8 cellular contexts compared by ENCODE assay signal in genomic region chr4:140359571-140360427, GRCh38. TPM values are rescaled to one million over a fixed set of nuclear protein-coding genes. Genes with fewer than 3 reads are reported as not detected.
DNase-seq lines count a peak whose midpoint lies in the region; ATAC-seq, FAIRE-seq and TF ChIP-seq lines count a peak whose summit lies in the region.

No MANE protein-coding gene starts in this region.

- H3K27ac ChIP-seq in HCT116 (ENCODE audit: low read depth, low read length) = no peak overlapping the region
- H3K27ac ChIP-seq in pancreas = no peak overlapping the region
- H3K27ac ChIP-seq in upper lobe of left lung = no peak overlapping the region

- H3K9me3 ChIP-seq in HCT116 (ENCODE audit: control insufficient read depth in 1 of 2, insufficient read depth in 1 of 2, low read depth in 1 of 2, low read length in 2 of 2) (no peaks in the 10 kb centered on the region), MG63 (no peaks in the 10 kb centered on the region), pancreas (no peaks in the 10 kb centered on the region), upper lobe of left lung (no peaks in the 10 kb centered on the region)

- no peaks in the 10 kb centered on the region for H3K79me2 ChIP-seq in HCT116 (ENCODE audit: insufficient read depth, low read length)

- RAD21 ChIA-PET in HCT116 (lab: Charles Lee; ENCODE audit: low non-redundant PET in 1 of 2, low total read pairs in 2 of 2, uncharacterized antibody in 2 of 2, unreplicated experiment in 2 of 2) = interaction anchor here (0.8 to 1.0 kb wide), 4 partner anchors 30 to 491 kb away, joined by 3 to 6 read pairs (median 4); no protein-coding TSS in a partner anchor

- FAIRE-seq in frontal cortex (lab: Jason Lieb, UNC) (peak; percentile 94), pancreas (lab: Jason Lieb, UNC) (peak; percentile 26)

- peak; percentile 64 for TF ChIP-seq RAD21 in HCT116 (IDR thresholded peaks at IDR 0.05; ENCODE audit: low read depth)

- no peaks in the 10 kb centered on the region for H4K20me1 ChIP-seq in HCT116 (ENCODE audit: insufficient read depth)

- H3K9me2 ChIP-seq in HCT116 (ENCODE audit: insufficient read depth) = no peaks in the 10 kb centered on the region

- TF ChIP-seq EP300 in upper lobe of left lung (IDR thresholded peaks at IDR 0.05) = no peak

- H3K4me3 ChIP-seq in HCT116 (replicated peaks in 1 of 2; ENCODE audit: low read depth in 1 of 2, low read length in 2 of 2) = no peak overlapping the region
- no peak overlapping the region for H3K4me3 ChIP-seq in MG63
- no peak overlapping the region for H3K4me3 ChIP-seq in pancreas
- no peak overlapping the region for H3K4me3 ChIP-seq in upper lobe of left lung

- H2AFZ ChIP-seq in HCT116 (ENCODE audit: low read depth, low read length, poor library complexity, severe bottlenecking) = no peak overlapping the region

- H3K9ac ChIP-seq in HCT116 (ENCODE audit: low read length) = no peak overlapping the region

- TF ChIP-seq POLR2A in HCT116 (IDR thresholded peaks at IDR 0.05; ENCODE audit: borderline replicate concordance, extremely low read depth, insufficient read depth, insufficient read length) (no peak), upper lobe of left lung (IDR thresholded peaks at IDR 0.05) (no peak)

- no peaks in the 10 kb centered on the region for H3K36me3 ChIP-seq in HCT116 (ENCODE audit: control insufficient read depth in 1 of 2, insufficient read depth in 2 of 2, low read length in 2 of 2)
- H3K36me3 ChIP-seq in MG63 = no peaks in the 10 kb centered on the region
- no peaks in the 10 kb centered on the region for H3K36me3 ChIP-seq in pancreas
- H3K36me3 ChIP-seq in upper lobe of left lung = no peaks in the 10 kb centered on the region

- BruUV-seq in HCT116 (replicated peaks; lab: Mats Ljungman, UMichigan) = no TSS peak

- peak; percentile 99 for ATAC-seq in HCT116
- ATAC-seq in pancreas = peak; percentile 94 to 98 (median 96)
- ATAC-seq in upper lobe of left lung (ENCODE audit: low FRiP score in 2 of 2) = peak; percentile 78 to 92

- WGBS in pancreas, 2 donors = 30 to 38% methylated on average over 7 of the region's 7 CpGs
- 36 to 37% methylated on average over 7 of the region's 7 CpGs for WGBS in upper lobe of left lung, 2 donors

- intact Hi-C loops in HCT116 (cut with micrococcal nuclease) (loop anchor here (1.0 to 2.0 kb wide), 5 partner anchors 251 to 703 kb away; no protein-coding TSS in a partner anchor), pancreas (cut with DNase I) (loop anchor here in 1 of 3 donors (10.0 kb wide), 1 partner anchor 255 kb away; no protein-coding TSS in a partner anchor)

- H3K4me1 ChIP-seq in HCT116 (ENCODE audit: control insufficient read depth in 1 of 2, insufficient read depth in 2 of 2, low read length in 2 of 2) = no peaks in the 10 kb centered on the region
- peaks cover 0 to 3% (median 0%) of the 10 kb centered on the region in 3 donors for H3K4me1 ChIP-seq in pancreas
- H3K4me1 ChIP-seq in upper lobe of left lung = peaks cover 0 to 5% (median 2%) of the 10 kb centered on the region in 4 donors

- CTCF ChIA-PET in GM10248 (lab: Yijun Ruan, JAX) (interaction anchor here (0.6 to 8.5 kb wide), 47 partner anchors 9 to 838 kb away, joined by 3 to 65 read pairs (median 4); partner anchors contain the start of gene SCOC), HCT116 (lab: Charles Lee) (interaction anchor here (0.6 to 3.3 kb wide), 45 partner anchors 9 to 756 kb away, joined by 3 to 41 read pairs (median 4); partner anchors contain the start of genes ELMOD2, SCOC and TBC1D9)

- H3K27me3 ChIP-seq in HCT116 (ENCODE audit: insufficient read depth, low read length) (no peaks in the 10 kb centered on the region), MG63 (0 out of 2 replicates have a peak, but pooled peaks cover 2% of the 10 kb centered on the region), pancreas (no peaks in the 10 kb centered on the region), upper lobe of left lung (no peaks in the 10 kb centered on the region)

- H3K4me2 ChIP-seq in HCT116 (ENCODE audit: low read length) = no peak overlapping the region

- POLR2A ChIA-PET in GM10248 (lab: Yijun Ruan, JAX) = interaction anchor here (0.6 kb wide), 1 partner anchor 249 kb away, joined by 3 read pairs; no protein-coding TSS in a partner anchor
- POLR2A ChIA-PET in HCT116 (lab: Charles Lee) = no interaction called here

- TF ChIP-seq CTCF in GM10248 (IDR thresholded peaks at IDR 0.05; ENCODE audit: control extremely low read depth, extremely low read depth, low read depth, missing control alignments) (peak; percentile 70), HCT116 (IDR thresholded peaks at IDR 0.05 in 2 of 3, conservative IDR thresholded peaks at IDR 0.05 in 1 of 3; ENCODE audit: borderline replicate concordance in 1 of 3, insufficient read depth in 1 of 3, low read depth in 2 of 3, low read length in 2 of 3) (peak; percentile 87 to 97 (median 93)), pancreas (IDR thresholded peaks at IDR 0.05) (peak; percentile 60 to 88 (median 76)), upper lobe of left lung (IDR thresholded peaks at IDR 0.05) (peak; percentile 55 to 77 (median 68))

- peak; percentile 47 for DNase-seq in GM10248 (ENCODE audit: extremely low spot score)
- DNase-seq in HCT116 (ENCODE audit: low read depth, low spot score) = peak; percentile 83
- peak; percentile 47 for DNase-seq in MG63
- DNase-seq in SHP77 (lab: John Stamatoyannopoulos, UW) = peak; percentile 71
- DNase-seq in activated effector memory CD4-positive, alpha-beta T cell treated with Interleukin-2 at 50 U/mL for 16 hours = peak; percentile 48
- DNase-seq in frontal cortex (ENCODE audit: low spot score in 2 of 2) = peak in 1 of 2 donors; percentile 32
- peak in 5 of 6 donors; percentile 56 to 85 (median 79) for DNase-seq in pancreas
- peak in 1 of 2 donors; percentile 80 for DNase-seq in upper lobe of left lung

TF ChIP-seq in HCT116, 20 proteins besides CTCF, POLR2A, EP300 and RAD21:
- TF ChIP-seq CBX3 (IDR thresholded peaks at IDR 0.05; ENCODE audit: low read depth) = 0 out of 2 replicates have a peak, but pooled peaks have one; percentile 44
- TF ChIP-seq TCF7L2 (IDR thresholded peaks at IDR 0.05; ENCODE audit: borderline replicate concordance, extremely low read depth, insufficient read depth, insufficient read length) = no peak
TF ChIP-seq in HCT116: peak in this region for 1.

RNA-seq across cellular contexts. Expression of gene SCOC, which starts 13.6 kb away (rescaled TPM):
- total RNA-seq in HCT116 (2021; ENCODE audit: unreplicated experiment) (52.2 TPM), frontal cortex (104 TPM), pancreas (10 to 100 TPM; 19.4 to 45.6 (median 35.4) TPM), upper lobe of left lung (10 to 100 TPM in 5 of 6 donors, 1 to 10 TPM in 1; 2.8 to 55.2 (median 33.2) TPM)
- 12.5 and 18.7 TPM in 2 replicates for polyA plus RNA-seq in HCT116 (2012)
- total RNA-seq in MG63 (2014; rRNA removed; shearing (Covaris generic); ENCODE audit: low replicate concordance) = 46.4 and 87.3 TPM in 2 replicates
- 10 to 100 TPM; 28.4 to 62.5 TPM for polyA plus RNA-seq in pancreas
